ENCODE assay signal across 8 cellular contexts in genomic region chr3:147410518-147411234, GRCh38.
A peak's percentile ranks its signal among the peaks of the same experiment; 100 is the strongest.
DNase-seq lines count a peak whose midpoint lies in the region; ATAC-seq and TF ChIP-seq lines count a peak whose summit lies in the region.

No MANE protein-coding gene starts in this region.

- H3K36me3 ChIP-seq in HAP-1 (replicated peaks) (no peaks in the 10 kb centered on the region), brain microvascular endothelial cell (replicated peaks) (peaks cover 6% of the 10 kb centered on the region), muscle layer of colon (ENCODE audit: insufficient read depth, low read length) (no peaks in the 10 kb centered on the region)

- in situ Hi-C loops in HAP-1 (cut with MboI; ENCODE audit: low sequenced_read_pairs) (no loop called here), brain microvascular endothelial cell (cut with HindIII; ENCODE audit: low pct_ligation_motif_present, low sequenced_read_pairs) (loop anchor here (25.0 kb wide), 1 partner anchor 677 kb away; no protein-coding TSS in a partner anchor)

- H3K27me3 ChIP-seq in HAP-1 (ENCODE audit: low read depth) = no peaks in the 10 kb centered on the region; the same call in 1 of the 2 replicates
- H3K27me3 ChIP-seq in brain microvascular endothelial cell (replicated peaks) = no peaks in the 10 kb centered on the region
- H3K27me3 ChIP-seq in muscle layer of colon (ENCODE audit: control insufficient read depth in 1 of 2, insufficient read depth in 2 of 2, low read length in 2 of 2) = peaks cover 93 to 98% of the 10 kb centered on the region in 2 donors

- POLR2A ChIA-PET in AG04449 (lab: Yijun Ruan, JAX) = interaction anchor here (0.6 to 1.2 kb wide), 3 partner anchors 18 to 764 kb away, joined by 3 to 9 read pairs (median 3); no protein-coding TSS in a partner anchor

- no peaks in the 10 kb centered on the region for H3K9me3 ChIP-seq in HAP-1
- peaks cover 34% of the 10 kb centered on the region for H3K9me3 ChIP-seq in muscle layer of colon (ENCODE audit: low read length)

- H3K4me3 ChIP-seq in AG04449 (ENCODE audit: low read depth, low read length) (peak overlapping the region; percentile 63), HAP-1 (peak overlapping the region; percentile 12), brain microvascular endothelial cell (ENCODE audit: low read depth, low read length) (peak overlapping the region; percentile 72), muscle layer of colon (ENCODE audit: low read depth in 1 of 2, low read length in 2 of 2) (peak overlapping the region; percentile 25 to 49)

- H3K27ac ChIP-seq in brain microvascular endothelial cell (peak overlapping the region; percentile 85), muscle layer of colon (ENCODE audit: low read depth, low read length) (no peak overlapping the region)

- TF ChIP-seq CTCF in AG04449 (IDR thresholded peaks at IDR 0.05; ENCODE audit: insufficient read depth, low read length, missing control alignments) (no peak), brain microvascular endothelial cell (IDR thresholded peaks at IDR 0.05; ENCODE audit: low read depth, low read length, missing control alignments) (no peak)

- H3K4me1 ChIP-seq in HAP-1 (no peaks in the 10 kb centered on the region), muscle layer of colon (ENCODE audit: insufficient read depth, low read length) (peaks cover 27% of the 10 kb centered on the region)

- CTCF ChIA-PET in AG04449 (lab: Yijun Ruan, JAX) = interaction anchor here (0.9 to 1.0 kb wide), 2 partner anchors 16 to 42 kb away, joined by 3 read pairs; no protein-coding TSS in a partner anchor

- H3K9ac ChIP-seq in muscle layer of colon (ENCODE audit: low read length) = no peak overlapping the region

- DNase-seq in AG04449 (ENCODE audit: low read depth, low spot score) (no peak), HAP-1 (ENCODE audit: low spot score in 2 of 2) (no peak), brain microvascular endothelial cell (peak; percentile 86), inferior parietal cortex (ENCODE audit: extremely low spot score) (no peak), NK-92 (lab: John Stamatoyannopoulos, UW; ENCODE audit: unreplicated experiment) (no peak)
- DNase-seq in activated CD4-positive, CD25-positive, alpha-beta regulatory T cell treated with anti-CD3 and anti-CD28 coated beads, Interleukin-2, amount 50 U/mL, for 72 hours = no peak

- no peak for ATAC-seq in GM21825 (IDR thresholded peaks at IDR 0.05; ENCODE audit: unreplicated experiment)

Comparison
In these comparisons a context has a peak if more than half of its experiments do, and no peak if none do; other contexts are left out.
1. H3K4me3 ChIP-seq: peak in every context shown above with its lines; median percentile 72 in brain microvascular endothelial cell; 63 in AG04449; 37 in muscle layer of colon; 12 in HAP-1.